Comparison of ENCODE assay signal across 8 cellular contexts in the genomic region with DNA sequence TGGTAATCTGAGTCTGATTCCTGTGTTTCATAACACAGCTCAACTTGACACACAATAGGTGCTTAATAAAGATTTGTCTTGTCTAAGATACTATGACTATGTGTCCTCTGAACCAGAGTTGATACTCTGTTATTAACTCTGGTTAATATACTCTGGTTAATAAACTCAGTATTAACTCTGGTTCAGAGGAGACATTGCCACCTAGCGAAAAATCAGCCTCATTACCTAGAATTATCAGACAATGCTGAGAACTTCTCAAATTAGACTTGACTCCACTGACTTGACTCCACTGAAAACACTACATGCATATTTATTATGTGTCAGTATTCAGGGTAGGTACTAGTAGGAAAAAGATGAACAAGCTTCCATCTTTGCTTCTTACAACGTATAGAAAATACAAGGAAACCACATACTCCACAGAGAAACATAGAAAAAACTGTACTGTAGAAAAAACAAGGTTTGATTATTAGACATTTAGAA.
A peak's percentile ranks its signal among the peaks of the same experiment; 100 is the strongest.
DNase-seq lines count a peak whose midpoint lies in the region; ATAC-seq and TF ChIP-seq lines count a peak whose summit lies in the region.

No MANE protein-coding gene starts in this region.

- H3K9me3 ChIP-seq in DOHH2 (ENCODE audit: control insufficient read depth, insufficient read depth, low read length) (no peaks in the 10 kb centered on the region), vagina (no peaks in the 10 kb centered on the region)

- H3F3A ChIP-seq in DOHH2 (ENCODE audit: control insufficient read depth, insufficient read depth), result 0 out of 2 replicates have a peak, but pooled peaks cover 2% of the 10 kb centered on the region

- peak; percentile 88 for ATAC-seq in GM19452 (IDR thresholded peaks at IDR 0.05; ENCODE audit: unreplicated experiment)
- ATAC-seq in HG03439 (IDR thresholded peaks at IDR 0.05; ENCODE audit: unreplicated experiment), result peak; percentile 87

- DNase-seq in NOMO-1 treated with DMSO at 0.1 percent for 48 hours (lab: John Stamatoyannopoulos, UW; ENCODE audit: unreplicated experiment), result peak; percentile 79
- DNase-seq in T47D (ENCODE audit: low read depth in 1 of 2, low spot score in 1 of 2), result peak; percentile 16 to 52
- DNase-seq in kidney tubule cell (ENCODE audit: low spot score), result peak; percentile 62
- DNase-seq in vagina (ENCODE audit: extremely low spot score in 2 of 2), result no peak
- DNase-seq in HuH-7.5 (ENCODE audit: low spot score), result no peak

- no peaks in the 10 kb centered on the region for H3K79me2 ChIP-seq in DOHH2 (ENCODE audit: control insufficient read depth, low read length)

- H3K27me3 ChIP-seq in DOHH2 (ENCODE audit: control insufficient read depth, low read length), result no peaks in the 10 kb centered on the region
- no peaks in the 10 kb centered on the region for H3K27me3 ChIP-seq in vagina

- H4K20me1 ChIP-seq in DOHH2 (ENCODE audit: control insufficient read depth, insufficient read depth, low read depth, low read length), result no peaks in the 10 kb centered on the region

- H3K4me1 ChIP-seq in DOHH2 (ENCODE audit: control insufficient read depth, low read length) (peaks cover 7% of the 10 kb centered on the region; the same call in 1 of the 2 replicates), vagina (no peaks in the 10 kb centered on the region)

- H3K4me3 ChIP-seq in DOHH2 (ENCODE audit: low read length), result no peak overlapping the region
- no peak overlapping the region for H3K4me3 ChIP-seq in vagina

- TF ChIP-seq POLR2A in vagina (IDR thresholded peaks at IDR 0.05), result no peak

- H3K4me2 ChIP-seq in DOHH2 (ENCODE audit: low read length), result no peak overlapping the region

- H3K36me3 ChIP-seq in DOHH2 (ENCODE audit: control insufficient read depth, low read length) (no peaks in the 10 kb centered on the region), vagina (no peaks in the 10 kb centered on the region)

- intact Hi-C loops in vagina (cut with DNase I), result no loop called here

- in situ Hi-C loops in T47D (cut with HindIII; ENCODE audit: low pct_unique_long_range_greater_than_20kb, low sequenced_read_pairs), result no loop called here

- no peak overlapping the region for H3K27ac ChIP-seq in DOHH2 (ENCODE audit: low read depth, low read length)
- H3K27ac ChIP-seq in vagina, result no peak overlapping the region

- TF ChIP-seq CTCF in DOHH2 (IDR thresholded peaks at IDR 0.05; ENCODE audit: low read depth, low read length, poor library complexity, severe bottlenecking) (peak; percentile 83), vagina (IDR thresholded peaks at IDR 0.05) (peak; percentile 24 to 53 (median 52))

- no peaks in the 10 kb centered on the region for H3K9me2 ChIP-seq in DOHH2 (replicated peaks; ENCODE audit: control insufficient read depth, low read length)

Comparison
In these comparisons a context has a peak if more than half of its experiments do, and no peak if none do; other contexts are left out.
1. DNase-seq: peak in NOMO-1 treated with DMSO at 0.1 percent for 48 hours (single experiment), T47D (2 of 2) and kidney tubule cell (single experiment); none in vagina (0 of 2) and HuH-7.5 (single experiment).